In genomic region chr11:62753736-62754603, GRCh38 we compare ENCODE assay signal across 8 cellular contexts. TPM values are rescaled to one million over a fixed set of nuclear protein-coding genes. Genes with fewer than 3 reads are reported as not detected.
DNase-seq lines count a peak whose midpoint lies in the region; ATAC-seq and TF ChIP-seq lines count a peak whose summit lies in the region.

ZBTB3 (minus strand) TSS chr11:62754160; CDS start chr11:62753664, 496 bp downstream.

- H3K27ac Mint-ChIP-seq in activated naive CD8-positive, alpha-beta T cell treated with anti-CD3 and anti-CD28 coated beads, Interleukin-2, amount 50 U/mL, for 24 hours: peak within 1 kb of the TSS; percentile 99
- peak within 1 kb of the TSS; percentile 96 for H3K27ac Mint-ChIP-seq in type B pancreatic cell

- peak within 1 kb of the TSS; percentile 77 for H3K27ac ChIP-seq in trophoblast cell (ENCODE audit: low read depth, low read length)

- peak within 1 kb of the TSS; percentile 73 for H3K4ac ChIP-seq in trophoblast cell (ENCODE audit: low read depth, low read length)

- peak within 1 kb of the TSS; percentile 70 for H2AK5ac ChIP-seq in trophoblast cell (ENCODE audit: low read length)

- no peak for TF ChIP-seq CTCF in GM12864 (IDR thresholded peaks at IDR 0.05; ENCODE audit: low read depth, low read length, missing control alignments)
- TF ChIP-seq CTCF in type B pancreatic cell (conservative IDR thresholded peaks at IDR 0.05): no peak

- peak within 1 kb of the TSS; percentile 92 for H4K12ac ChIP-seq in trophoblast cell (ENCODE audit: low read depth, low read length)

- peak; percentile 100 for DNase-seq in GM12864 (ENCODE audit: low read depth)
- DNase-seq in NCI-H1417 (lab: John Stamatoyannopoulos, UW): peak; percentile 99 to 100 (median 100)
- DNase-seq in SW 1271 (lab: John Stamatoyannopoulos, UW): peak; percentile 97 to 100
- DNase-seq in activated naive CD8-positive, alpha-beta T cell treated with anti-CD3 and anti-CD28 coated beads, Interleukin-2, amount 50 U/mL, for 24 hours: peak; percentile 96
- DNase-seq in cardiac septum (ENCODE audit: low spot score): peak; percentile 99
- peak; percentile 98 to 99 for DNase-seq in trophoblast cell
- DNase-seq in type B pancreatic cell (ENCODE audit: extremely low spot score, unreplicated experiment): peak; percentile 95

- H3K4me3 Mint-ChIP-seq in activated naive CD8-positive, alpha-beta T cell treated with anti-CD3 and anti-CD28 coated beads, Interleukin-2, amount 50 U/mL, for 24 hours: peak within 1 kb of the TSS; percentile 98
- H3K4me3 Mint-ChIP-seq in type B pancreatic cell: peak within 1 kb of the TSS; percentile 100

- H3K36me3 ChIP-seq in trophoblast cell (ENCODE audit: control insufficient read depth in 1 of 2, insufficient read depth in 2 of 2, low read length in 2 of 2): peaks cover 0 to 2% of the 10 kb centered on the region in 2 experiments

- no CpG with 5 or more reads among the region's 47 CpGs for WGBS in trophoblast cell (ENCODE audit: extremely low coverage, insufficient coverage, insufficient read length)

- H3K14ac ChIP-seq in trophoblast cell (ENCODE audit: low read length): peak within 1 kb of the TSS; percentile 83

- peak; percentile 93 for ATAC-seq in HG02759 (IDR thresholded peaks at IDR 0.05; ENCODE audit: unreplicated experiment)
- peak; percentile 99 for ATAC-seq in activated naive CD8-positive, alpha-beta T cell treated with anti-CD3 and anti-CD28 coated beads, Interleukin-2, amount 50 U/mL, for 24 hours

- H2BK12ac ChIP-seq in trophoblast cell (ENCODE audit: low read length): peak within 1 kb of the TSS; percentile 23

- H3K9me3 Mint-ChIP-seq in activated naive CD8-positive, alpha-beta T cell treated with anti-CD3 and anti-CD28 coated beads, Interleukin-2, amount 50 U/mL, for 24 hours: no peaks in the 10 kb centered on the region
- H3K9me3 Mint-ChIP-seq in type B pancreatic cell: no peaks in the 10 kb centered on the region

- H3K4me3 ChIP-seq in GM12864 (ENCODE audit: low read depth, low read length) (peak within 1 kb of the TSS; percentile 69), trophoblast cell (ENCODE audit: low read depth, low read length) (peak within 1 kb of the TSS; percentile 87)

- H3K9me3 ChIP-seq in trophoblast cell (ENCODE audit: insufficient read depth, low read depth, low read length): no peaks in the 10 kb centered on the region

- H3K27me3 Mint-ChIP-seq in activated naive CD8-positive, alpha-beta T cell treated with anti-CD3 and anti-CD28 coated beads, Interleukin-2, amount 50 U/mL, for 24 hours: peaks cover 2% of the 10 kb centered on the region
- no peaks in the 10 kb centered on the region for H3K27me3 Mint-ChIP-seq in type B pancreatic cell

- H3K27me3 ChIP-seq in trophoblast cell (ENCODE audit: insufficient read depth, low read length): no peaks in the 10 kb centered on the region

- intact Hi-C loops in cardiac septum (cut with DNase I): loop anchor here (1.0 kb wide), 1 partner anchor 26 kb away; the partner anchor contains the start of gene TTC9C

- peak within 1 kb of the TSS; percentile 54 for H2BK120ac ChIP-seq in trophoblast cell (ENCODE audit: insufficient read depth, low read length, poor library complexity)

- H3K79me1 ChIP-seq in trophoblast cell (ENCODE audit: low read length): peaks cover 11% of the 10 kb centered on the region

- no peak within 1 kb of the TSS for H3K23ac ChIP-seq in trophoblast cell (ENCODE audit: low read length)

- H3K18ac ChIP-seq in trophoblast cell (ENCODE audit: low read length): peak within 1 kb of the TSS; percentile 55

- H3K79me2 ChIP-seq in trophoblast cell (ENCODE audit: control insufficient read depth, insufficient read depth, low read length, poor library complexity): peaks cover 5% of the 10 kb centered on the region

- H3K4me1 Mint-ChIP-seq in activated naive CD8-positive, alpha-beta T cell treated with anti-CD3 and anti-CD28 coated beads, Interleukin-2, amount 50 U/mL, for 24 hours: peaks cover 27% of the 10 kb centered on the region
- H3K4me1 Mint-ChIP-seq in type B pancreatic cell (ENCODE audit: unreplicated experiment): peaks cover 10% of the 10 kb centered on the region

- H3K9ac ChIP-seq in trophoblast cell (ENCODE audit: low read length): peak within 1 kb of the TSS; percentile 77

- peaks cover 12 to 18% of the 10 kb centered on the region in 2 experiments for H3K4me1 ChIP-seq in trophoblast cell (ENCODE audit: control insufficient read depth in 1 of 2, insufficient read depth in 2 of 2, low read length in 2 of 2)

- peak within 1 kb of the TSS; percentile 45 for H2BK5ac ChIP-seq in trophoblast cell (ENCODE audit: low read depth, low read length, poor library complexity)

- H3K4me2 ChIP-seq in trophoblast cell (ENCODE audit: low read length): peak within 1 kb of the TSS; percentile 83

- H3K36me3 Mint-ChIP-seq in activated naive CD8-positive, alpha-beta T cell treated with anti-CD3 and anti-CD28 coated beads, Interleukin-2, amount 50 U/mL, for 24 hours (ENCODE audit: low read depth): peaks cover 7% of the 10 kb centered on the region
- H3K36me3 Mint-ChIP-seq in type B pancreatic cell: peaks cover 8% of the 10 kb centered on the region

- peak within 1 kb of the TSS; percentile 94 for H4K8ac ChIP-seq in trophoblast cell (ENCODE audit: low read depth, low read length)

- H2AFZ ChIP-seq in trophoblast cell (ENCODE audit: insufficient read depth, low read length, poor library complexity): peak within 1 kb of the TSS; percentile 90

- peak within 1 kb of the TSS; percentile 85 for H4K91ac ChIP-seq in trophoblast cell (ENCODE audit: low read depth, low read length)

RNA-seq across cellular contexts. Expression of gene ZBTB3, which starts in this region (rescaled TPM):
- total RNA-seq in cardiac septum (10.9 TPM), type B pancreatic cell (ENCODE audit: low replicate concordance) (6.3 and 10.1 TPM in 2 replicates)
- 6.8 and 8.0 TPM in 2 replicates for polyA plus RNA-seq in trophoblast cell (2013)

Comparison
In these comparisons a context has a peak if more than half of its experiments do, and no peak if none do; other contexts are left out.
1. Peak in every context shown above with its lines: DNase-seq, ATAC-seq, H3K4me3 ChIP-seq and H3K27ac ChIP-seq.